In the genomic region with DNA sequence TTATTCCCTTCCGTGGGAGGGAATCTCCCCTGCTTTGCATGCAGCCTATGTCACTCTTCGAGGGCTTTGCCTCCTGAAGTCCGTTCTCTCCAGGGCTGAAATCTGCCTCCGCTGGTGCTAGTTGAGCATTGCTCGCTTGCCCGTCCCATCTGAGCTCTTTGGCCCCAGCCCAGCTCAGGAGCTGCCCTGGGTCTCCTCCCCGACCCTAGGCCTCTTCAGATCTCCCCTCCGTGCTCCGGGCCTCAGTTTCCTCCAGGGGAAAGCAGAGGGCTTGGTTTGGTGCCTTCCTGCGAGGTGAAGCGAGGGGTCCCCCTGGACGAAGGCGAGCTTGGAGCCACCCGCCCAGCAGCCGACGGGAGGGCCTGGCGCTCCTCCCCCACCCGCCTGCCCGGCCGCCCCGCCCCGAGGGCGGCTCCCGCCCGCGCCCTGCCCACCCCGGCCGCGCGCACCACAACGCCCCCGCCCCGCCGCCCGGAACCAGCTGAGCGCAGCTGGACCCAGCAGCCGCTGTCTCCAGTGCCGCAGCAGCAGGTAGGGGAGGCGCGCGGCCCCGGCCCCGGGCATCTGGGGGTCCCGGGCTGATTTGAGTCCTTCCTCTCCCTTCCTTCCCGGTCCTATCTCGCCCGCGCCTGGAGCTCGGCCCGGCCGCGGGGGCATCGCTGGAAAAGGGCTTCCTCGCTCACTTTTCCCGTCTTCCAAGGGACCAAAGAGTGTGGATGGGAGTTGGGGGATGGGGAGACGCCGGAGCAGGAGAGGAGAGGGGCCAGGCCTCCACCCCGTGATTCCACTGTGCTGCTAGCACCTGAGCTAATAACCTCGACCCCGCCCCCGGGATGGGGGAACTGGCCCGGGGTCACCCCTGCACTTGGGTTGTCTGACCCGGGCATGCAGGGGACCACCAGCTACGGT, we compare ENCODE assay signal across 1 cellular context.
TF ChIP-seq lines count a peak whose summit lies in the region.

TSS of gene GSN (plus strand) at position 474 of the 909 bp plus-strand sequence. CDS start 33,810 bp downstream, outside the sequence.

TF ChIP-seq in A549, 52 proteins besides CTCF, POLR2A, EP300 and RAD21:
- TF ChIP-seq JUNB (IDR thresholded peaks at IDR 0.05) (no peak), USF2 (IDR thresholded peaks at IDR 0.05) (no peak), HOXB13 (CRISPR knock-in tag; IDR thresholded peaks at IDR 0.05; ENCODE audit: low read depth) (no peak), RFX5 (IDR thresholded peaks at IDR 0.05) (no peak), SMC3 (IDR thresholded peaks at IDR 0.05) (0 out of 3 replicates have a peak, but pooled peaks have one; percentile 5), CEBPB (IDR thresholded peaks at IDR 0.05) (no peak), MAFK (IDR thresholded peaks at IDR 0.05; ENCODE audit: partially characterized antibody) (no peak), EHF (CRISPR knock-in tag; IDR thresholded peaks at IDR 0.05) (no peak), POLR2AphosphoS2 (conservative IDR thresholded peaks at IDR 0.05; ENCODE audit: low read length) (no peak), ESRRA (IDR thresholded peaks at IDR 0.05; ENCODE audit: borderline replicate concordance, low read length) (no peak), HOXB5 (CRISPR knock-in tag; IDR thresholded peaks at IDR 0.05) (no peak), PBX3 (IDR thresholded peaks at IDR 0.05) (no peak), RCOR1 (IDR thresholded peaks at IDR 0.05; ENCODE audit: low read depth, low read length) (no peak), NR3C1 (IDR thresholded peaks at IDR 0.05) (no peak), MYC (IDR thresholded peaks at IDR 0.05; ENCODE audit: borderline replicate concordance, low read length) (no peak), JUN (IDR thresholded peaks at IDR 0.05) (peak; percentile 33 to 42; a peak in 3 of 5 replicates), PHF8 (IDR thresholded peaks at IDR 0.05; ENCODE audit: borderline replicate concordance, low read depth) (no peak), MAX (IDR thresholded peaks at IDR 0.05) (peak; percentile 50; the same call in 1 of the 2 replicates), FOSL2 (IDR thresholded peaks at IDR 0.05) (no peak), FOSL2 (CRISPR knock-in tag; IDR thresholded peaks at IDR 0.05) (no peak), SREBF2 (IDR thresholded peaks at IDR 0.05) (no peak), TP53 (CRISPR knock-in tag; IDR thresholded peaks at IDR 0.05) (no peak), NPAS2 (CRISPR knock-in tag; IDR thresholded peaks at IDR 0.05; ENCODE audit: borderline replicate concordance) (no peak), TFCP2L1 (CRISPR knock-in tag; IDR thresholded peaks at IDR 0.05) (no peak), FOXS1 (CRISPR knock-in tag; IDR thresholded peaks at IDR 0.05) (no peak)
- TF ChIP-seq, protein P1, sequence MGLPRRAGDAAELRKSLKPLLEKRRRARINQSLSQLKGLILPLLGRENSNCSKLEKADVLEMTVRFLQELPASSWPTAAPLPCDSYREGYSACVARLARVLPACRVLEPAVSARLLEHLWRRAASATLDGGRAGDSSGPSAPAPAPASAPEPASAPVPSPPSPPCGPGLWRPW (IDR thresholded peaks at IDR 0.05) = no peak
- TF ChIP-seq, protein P2, sequence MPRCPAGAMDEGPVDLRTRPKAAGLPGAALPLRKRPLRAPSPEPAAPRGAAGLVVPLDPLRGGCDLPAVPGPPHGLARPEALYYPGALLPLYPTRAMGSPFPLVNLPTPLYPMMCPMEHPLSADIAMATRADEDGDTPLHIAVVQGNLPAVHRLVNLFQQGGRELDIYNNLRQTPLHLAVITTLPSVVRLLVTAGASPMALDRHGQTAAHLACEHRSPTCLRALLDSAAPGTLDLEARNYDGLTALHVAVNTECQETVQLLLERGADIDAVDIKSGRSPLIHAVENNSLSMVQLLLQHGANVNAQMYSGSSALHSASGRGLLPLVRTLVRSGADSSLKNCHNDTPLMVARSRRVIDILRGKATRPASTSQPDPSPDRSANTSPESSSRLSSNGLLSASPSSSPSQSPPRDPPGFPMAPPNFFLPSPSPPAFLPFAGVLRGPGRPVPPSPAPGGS (IDR thresholded peaks at IDR 0.05) = peak; percentile 62; the same call in 2 of the 3 replicates
- TF ChIP-seq, protein P3, sequence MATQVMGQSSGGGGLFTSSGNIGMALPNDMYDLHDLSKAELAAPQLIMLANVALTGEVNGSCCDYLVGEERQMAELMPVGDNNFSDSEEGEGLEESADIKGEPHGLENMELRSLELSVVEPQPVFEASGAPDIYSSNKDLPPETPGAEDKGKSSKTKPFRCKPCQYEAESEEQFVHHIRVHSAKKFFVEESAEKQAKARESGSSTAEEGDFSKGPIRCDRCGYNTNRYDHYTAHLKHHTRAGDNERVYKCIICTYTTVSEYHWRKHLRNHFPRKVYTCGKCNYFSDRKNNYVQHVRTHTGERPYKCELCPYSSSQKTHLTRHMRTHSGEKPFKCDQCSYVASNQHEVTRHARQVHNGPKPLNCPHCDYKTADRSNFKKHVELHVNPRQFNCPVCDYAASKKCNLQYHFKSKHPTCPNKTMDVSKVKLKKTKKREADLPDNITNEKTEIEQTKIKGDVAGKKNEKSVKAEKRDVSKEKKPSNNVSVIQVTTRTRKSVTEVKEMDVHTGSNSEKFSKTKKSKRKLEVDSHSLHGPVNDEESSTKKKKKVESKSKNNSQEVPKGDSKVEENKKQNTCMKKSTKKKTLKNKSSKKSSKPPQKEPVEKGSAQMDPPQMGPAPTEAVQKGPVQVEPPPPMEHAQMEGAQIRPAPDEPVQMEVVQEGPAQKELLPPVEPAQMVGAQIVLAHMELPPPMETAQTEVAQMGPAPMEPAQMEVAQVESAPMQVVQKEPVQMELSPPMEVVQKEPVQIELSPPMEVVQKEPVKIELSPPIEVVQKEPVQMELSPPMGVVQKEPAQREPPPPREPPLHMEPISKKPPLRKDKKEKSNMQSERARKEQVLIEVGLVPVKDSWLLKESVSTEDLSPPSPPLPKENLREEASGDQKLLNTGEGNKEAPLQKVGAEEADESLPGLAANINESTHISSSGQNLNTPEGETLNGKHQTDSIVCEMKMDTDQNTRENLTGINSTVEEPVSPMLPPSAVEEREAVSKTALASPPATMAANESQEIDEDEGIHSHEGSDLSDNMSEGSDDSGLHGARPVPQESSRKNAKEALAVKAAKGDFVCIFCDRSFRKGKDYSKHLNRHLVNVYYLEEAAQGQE (IDR thresholded peaks at IDR 0.05) = no peak
